8 cellular contexts compared by ENCODE assay signal in the genomic region with DNA sequence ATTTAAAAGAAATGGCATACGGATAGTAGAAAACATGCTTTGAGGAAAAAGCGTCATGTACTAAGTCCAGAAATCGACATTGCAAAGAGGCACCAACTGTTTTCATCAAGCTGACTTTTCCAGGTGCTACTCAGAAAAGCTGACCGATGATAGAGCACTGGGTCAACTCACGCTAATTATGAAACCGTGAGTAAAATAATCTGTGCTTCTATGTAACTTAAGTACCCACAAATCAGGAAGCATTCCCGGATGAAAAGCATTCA. TPM values are rescaled to one million over a fixed set of nuclear protein-coding genes. Genes with fewer than 3 reads are reported as not detected.
DNase-seq lines count a peak whose midpoint lies in the region; ATAC-seq and TF ChIP-seq lines count a peak whose summit lies in the region.

No MANE protein-coding gene starts in this region.

- peak overlapping the region; percentile 96 for H3K4me3 Mint-ChIP-seq in activated CD8-positive, alpha-beta memory T cell treated with anti-CD3 and anti-CD28 coated beads, Interleukin-2, amount 10 ng/mL, durations not matched to agents 7 days and 5 days
- peak overlapping the region; percentile 96 for H3K4me3 Mint-ChIP-seq in activated B cell treated with CpG ODN at 0.5 μM for 24 hours
- peak overlapping the region; percentile 95 to 99 for H3K4me3 Mint-ChIP-seq in stimulated activated naive B cell treated with anti-CD40 and anti-IgM and Interleukin-4, amounts not matched to agents 10 μg/mL and 1 μg/mL and 100 μg/mL, for 72 hours

- peaks cover 32% of the 10 kb centered on the region for H3K4me1 Mint-ChIP-seq in activated CD8-positive, alpha-beta memory T cell treated with anti-CD3 and anti-CD28 coated beads, Interleukin-2, amount 10 ng/mL, durations not matched to agents 7 days and 5 days
- peaks cover 29% of the 10 kb centered on the region for H3K4me1 Mint-ChIP-seq in activated B cell treated with CpG ODN at 0.5 μM for 24 hours
- H3K4me1 Mint-ChIP-seq in stimulated activated naive B cell treated with anti-CD40 and anti-IgM and Interleukin-4, amounts not matched to agents 10 μg/mL and 1 μg/mL and 100 μg/mL, for 72 hours, result peaks cover 4 to 16% of the 10 kb centered on the region in 2 donors

- POLR2A ChIA-PET in activated B cell treated with CpG ODN at 0.5 μM for 24 hours (lab: Charles Lee), result interaction anchor here (1.0 to 1.5 kb wide), 3 partner anchors 407 to 1232 kb away, joined by 3 to 4 read pairs (median 3); a partner anchor contains a TSS

- DNase-seq in activated CD8-positive, alpha-beta memory T cell treated with anti-CD3 and anti-CD28 coated beads, Interleukin-2, amount 10 ng/mL, durations not matched to agents 7 days and 5 days, result no peak
- DNase-seq in activated CD8-positive, alpha-beta memory T cell treated with anti-CD3 and anti-CD28 coated beads, Interleukin-2, amount 50 U/mL, for 4 hours, result no peak
- DNase-seq in activated B cell treated with CpG ODN at 0.5 μM for 24 hours (no peak), right cardiac atrium (no peak), retina (no peak), AG20443 (ENCODE audit: low spot score) (no peak)
- no peak for DNase-seq in stimulated activated naive B cell treated with anti-CD40 and anti-IgM and Interleukin-4, amounts not matched to agents 10 μg/mL and 1 μg/mL and 100 μg/mL, for 72 hours

- no peaks in the 10 kb centered on the region for H3K9me3 Mint-ChIP-seq in activated CD8-positive, alpha-beta memory T cell treated with anti-CD3 and anti-CD28 coated beads, Interleukin-2, amount 10 ng/mL, durations not matched to agents 7 days and 5 days (ENCODE audit: low read depth)
- H3K9me3 Mint-ChIP-seq in activated B cell treated with CpG ODN at 0.5 μM for 24 hours, result no peaks in the 10 kb centered on the region
- no peaks in the 10 kb centered on the region for H3K9me3 Mint-ChIP-seq in stimulated activated naive B cell treated with anti-CD40 and anti-IgM and Interleukin-4, amounts not matched to agents 10 μg/mL and 1 μg/mL and 100 μg/mL, for 72 hours

- H3K27ac Mint-ChIP-seq in activated CD8-positive, alpha-beta memory T cell treated with anti-CD3 and anti-CD28 coated beads, Interleukin-2, amount 10 ng/mL, durations not matched to agents 7 days and 5 days, result peak overlapping the region; percentile 99
- peak overlapping the region; percentile 95 for H3K27ac Mint-ChIP-seq in activated B cell treated with CpG ODN at 0.5 μM for 24 hours
- H3K27ac Mint-ChIP-seq in stimulated activated naive B cell treated with anti-CD40 and anti-IgM and Interleukin-4, amounts not matched to agents 10 μg/mL and 1 μg/mL and 100 μg/mL, for 72 hours, result peak overlapping the region; percentile 98

- peak overlapping the region; percentile 95 for H3K27ac ChIP-seq in right cardiac atrium (ENCODE audit: low read length)

- ATAC-seq in activated CD8-positive, alpha-beta memory T cell treated with anti-CD3 and anti-CD28 coated beads, Interleukin-2, amount 10 ng/mL, durations not matched to agents 7 days and 5 days, result peak; percentile 45
- peak; percentile 34 for ATAC-seq in HG02981 (IDR thresholded peaks at IDR 0.05; ENCODE audit: unreplicated experiment)
- ATAC-seq in activated B cell treated with CpG ODN at 0.5 μM for 24 hours (ENCODE audit: low read depth), result peak; percentile 49
- ATAC-seq in right cardiac atrium, result peak in 1 of 2 donors; percentile 32
- peak; percentile 44 to 46 for ATAC-seq in stimulated activated naive B cell treated with anti-CD40 and anti-IgM and Interleukin-4, amounts not matched to agents 10 μg/mL and 1 μg/mL and 100 μg/mL, for 72 hours (replicated peaks)

- no peak for TF ChIP-seq CTCF in activated B cell treated with CpG ODN at 0.5 μM for 24 hours (IDR thresholded peaks at IDR 0.05)

- peaks cover 2% of the 10 kb centered on the region for H3K36me3 Mint-ChIP-seq in activated CD8-positive, alpha-beta memory T cell treated with anti-CD3 and anti-CD28 coated beads, Interleukin-2, amount 10 ng/mL, durations not matched to agents 7 days and 5 days
- H3K36me3 Mint-ChIP-seq in activated B cell treated with CpG ODN at 0.5 μM for 24 hours (ENCODE audit: low read depth), result peaks cover 21% of the 10 kb centered on the region
- peaks cover 0 to 2% of the 10 kb centered on the region in 2 donors for H3K36me3 Mint-ChIP-seq in stimulated activated naive B cell treated with anti-CD40 and anti-IgM and Interleukin-4, amounts not matched to agents 10 μg/mL and 1 μg/mL and 100 μg/mL, for 72 hours

- CTCF ChIA-PET in activated CD8-positive, alpha-beta memory T cell treated with anti-CD3 and anti-CD28 coated beads, Interleukin-2, amount 10 ng/mL, durations not matched to agents 7 days and 5 days (lab: Charles Lee), result interaction anchor here (1.0 to 2.8 kb wide), 4 partner anchors 14 to 457 kb away, joined by 3 to 7 read pairs (median 3); a partner anchor contains a TSS
- CTCF ChIA-PET in activated B cell treated with CpG ODN at 0.5 μM for 24 hours (lab: Charles Lee), result no interaction called here

- no peaks in the 10 kb centered on the region for H3K9me3 ChIP-seq in right cardiac atrium (ENCODE audit: control insufficient read depth, low read length)

- H3K4me1 ChIP-seq in right cardiac atrium (ENCODE audit: control insufficient read depth, insufficient read depth, low read length), result no peaks in the 10 kb centered on the region

- peaks cover 19% of the 10 kb centered on the region for H3K27me3 Mint-ChIP-seq in activated CD8-positive, alpha-beta memory T cell treated with anti-CD3 and anti-CD28 coated beads, Interleukin-2, amount 10 ng/mL, durations not matched to agents 7 days and 5 days
- peaks cover 13% of the 10 kb centered on the region for H3K27me3 Mint-ChIP-seq in activated B cell treated with CpG ODN at 0.5 μM for 24 hours
- H3K27me3 Mint-ChIP-seq in stimulated activated naive B cell treated with anti-CD40 and anti-IgM and Interleukin-4, amounts not matched to agents 10 μg/mL and 1 μg/mL and 100 μg/mL, for 72 hours, result peaks cover 26 to 27% of the 10 kb centered on the region in 2 donors

- under 1% methylated on average over 7 of the region's 7 CpGs for WGBS in right cardiac atrium

- intact Hi-C loops in activated B cell treated with CpG ODN at 0.5 μM for 24 hours (cut with micrococcal nuclease), result loop anchor here (1.0 to 5.0 kb wide), 4 partner anchors 46 to 1232 kb away; a partner anchor contains a TSS
- intact Hi-C loops in right cardiac atrium (cut with DNase I), result loop anchor here in 1 of 4 donors (5.0 kb wide), 1 partner anchor 47 kb away; a partner anchor contains a TSS

- peak overlapping the region; percentile 88 for H3K4me3 ChIP-seq in right cardiac atrium (ENCODE audit: low read length)

- H3K27me3 ChIP-seq in right cardiac atrium (ENCODE audit: control insufficient read depth, insufficient read depth), result no peaks in the 10 kb centered on the region

RNA-seq across cellular contexts. Expression of a gene that starts 0.4 kb away (rescaled TPM):
- 10 to 100 TPM; 23.5 to 24.9 TPM for total RNA-seq in activated CD8-positive, alpha-beta memory T cell treated with anti-CD3 and anti-CD28 coated beads, Interleukin-2, amount 10 ng/mL, durations not matched to agents 7 days and 5 days
- total RNA-seq in activated B cell treated with CpG ODN at 0.5 μM for 24 hours, result 19.6 and 25.1 TPM in 2 replicates
- total RNA-seq in right cardiac atrium, result 10 to 100 TPM in 2 of 4 donors, 1 to 10 TPM in 2; 5.5 to 10.7 (median 9.5) TPM
- polyA plus RNA-seq in right cardiac atrium, result 7.4 TPM

RNA-seq across cellular contexts. Expression of a gene that starts 45.3 kb away (rescaled TPM):
- total RNA-seq in activated CD8-positive, alpha-beta memory T cell treated with anti-CD3 and anti-CD28 coated beads, Interleukin-2, amount 10 ng/mL, durations not matched to agents 7 days and 5 days, result 1 to 10 TPM; 1.8 to 2.1 TPM
- total RNA-seq in activated B cell treated with CpG ODN at 0.5 μM for 24 hours (0.31 and 0.49 TPM in 2 replicates), right cardiac atrium (10 to 100 TPM in 3 of 4 donors, 1 to 10 TPM in 1; 7.5 to 16.6 (median 12.3) TPM)
- polyA plus RNA-seq in right cardiac atrium, result 6.7 TPM
